ENCODE assay signal across 8 cellular contexts in genomic region chr11:106076923-106077608, GRCh38. TPM values are rescaled to one million over a fixed set of nuclear protein-coding genes. Genes with fewer than 3 reads are reported as not detected.
DNase-seq lines count a peak whose midpoint lies in the region; ATAC-seq and TF ChIP-seq lines count a peak whose summit lies in the region.

A gene with protein sequence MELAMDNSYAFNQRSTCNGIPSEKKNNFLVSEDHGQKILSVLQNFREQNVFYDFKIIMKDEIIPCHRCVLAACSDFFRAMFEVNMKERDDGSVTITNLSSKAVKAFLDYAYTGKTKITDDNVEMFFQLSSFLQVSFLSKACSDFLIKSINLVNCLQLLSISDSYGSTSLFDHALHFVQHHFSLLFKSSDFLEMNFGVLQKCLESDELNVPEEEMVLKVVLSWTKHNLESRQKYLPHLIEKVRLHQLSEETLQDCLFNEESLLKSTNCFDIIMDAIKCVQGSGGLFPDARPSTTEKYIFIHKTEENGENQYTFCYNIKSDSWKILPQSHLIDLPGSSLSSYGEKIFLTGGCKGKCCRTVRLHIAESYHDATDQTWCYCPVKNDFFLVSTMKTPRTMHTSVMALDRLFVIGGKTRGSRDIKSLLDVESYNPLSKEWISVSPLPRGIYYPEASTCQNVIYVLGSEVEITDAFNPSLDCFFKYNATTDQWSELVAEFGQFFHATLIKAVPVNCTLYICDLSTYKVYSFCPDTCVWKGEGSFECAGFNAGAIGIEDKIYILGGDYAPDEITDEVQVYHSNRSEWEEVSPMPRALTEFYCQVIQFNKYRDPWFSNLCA (minus strand): TSS chr11:106077347. CDS start chr11:106059097, 18,250 bp downstream.

- H4K20me1 ChIP-seq in mammary epithelial cell (ENCODE audit: insufficient read depth, low read length): no peaks in the 10 kb centered on the region

- H3K9me3 ChIP-seq in WERI-Rb-1 (ENCODE audit: severe bottlenecking) (no peaks in the 10 kb centered on the region), mammary epithelial cell (replicated peaks; ENCODE audit: insufficient read depth, low read length) (no peaks in the 10 kb centered on the region), iPS-20b (ENCODE audit: insufficient read depth, low read depth, low read length) (no peaks in the 10 kb centered on the region), skeletal muscle tissue (ENCODE audit: control insufficient read depth in 3 of 3, low read length in 3 of 3) (no peaks in the 10 kb centered on the region)

- CTCF ChIA-PET in mammary epithelial cell (lab: Charles Lee; ENCODE audit: low non-redundant PET): interaction anchor here (0.6 to 0.7 kb wide), 3 partner anchors 10 to 482 kb away, joined by 3 to 7 read pairs (median 5); no protein-coding TSS in a partner anchor

- H3K9ac ChIP-seq in mammary epithelial cell (ENCODE audit: insufficient read depth, low read length) (peak within 1 kb of the TSS; percentile 86), iPS-20b (ENCODE audit: low read depth, low read length) (peak within 1 kb of the TSS; percentile 98), skeletal muscle tissue (ENCODE audit: low read depth in 1 of 3, low read length in 3 of 3) (peak within 1 kb of the TSS; percentile 96 to 99 (median 97))

- H3K36me3 ChIP-seq in WERI-Rb-1 (peaks cover 37% of the 10 kb centered on the region), mammary epithelial cell (ENCODE audit: insufficient read depth, low read length) (peaks cover 13% of the 10 kb centered on the region), iPS-20b (ENCODE audit: insufficient read depth, low read depth, low read length) (peaks cover 26% of the 10 kb centered on the region), skeletal muscle tissue (ENCODE audit: control insufficient read depth in 3 of 3, insufficient read depth in 3 of 3, low read length in 3 of 3) (peaks cover 2 to 18% (median 8%) of the 10 kb centered on the region in 3 donors)

- H3K4me1 ChIP-seq in mammary epithelial cell (ENCODE audit: insufficient read depth, low read length): peaks cover 6% of the 10 kb centered on the region
- peaks cover 14% of the 10 kb centered on the region; the same call in 1 of the 2 replicates for H3K4me1 ChIP-seq in iPS-20b (ENCODE audit: insufficient read depth, low read length)
- peaks cover 8 to 37% (median 21%) of the 10 kb centered on the region in 3 donors for H3K4me1 ChIP-seq in skeletal muscle tissue (ENCODE audit: control insufficient read depth in 3 of 3, insufficient read depth in 3 of 3, low read length in 3 of 3)

- peak; percentile 95 for DNase-seq in AG08395 (ENCODE audit: low spot score)
- peak; percentile 98 for DNase-seq in NCI-H2196 treated with DMSO at 0.1 percent for 48 hours (lab: John Stamatoyannopoulos, UW; ENCODE audit: unreplicated experiment)
- peak; percentile 99 for DNase-seq in WERI-Rb-1
- DNase-seq in mammary epithelial cell: peak; percentile 99

- H3K79me2 ChIP-seq in mammary epithelial cell (ENCODE audit: insufficient read depth, low read length): peaks cover 42% of the 10 kb centered on the region

- ATAC-seq in GM18907 (IDR thresholded peaks at IDR 0.05; ENCODE audit: unreplicated experiment) (peak; percentile 98), HG03159 (IDR thresholded peaks at IDR 0.05; ENCODE audit: unreplicated experiment) (peak; percentile 96)

- in situ Hi-C loops in mammary epithelial cell (cut with MboI; ENCODE audit: low sequenced_read_pairs in 2 of 2): no loop called here

- dilution Hi-C loops in mammary epithelial cell (cut with HindIII; ENCODE audit: low sequenced_read_pairs): no loop called here

- H3K4me3 ChIP-seq in WERI-Rb-1 (ENCODE audit: low read depth, low read length) (peak within 1 kb of the TSS; percentile 88), mammary epithelial cell (replicated peaks in 1 of 3; ENCODE audit: insufficient read depth in 1 of 3, low read depth in 2 of 3, low read length in 3 of 3) (peak within 1 kb of the TSS; percentile 63 to 81 (median 81)), iPS-20b (ENCODE audit: low read length) (peak within 1 kb of the TSS; percentile 90), skeletal muscle tissue (ENCODE audit: low read length in 3 of 3) (peak within 1 kb of the TSS; percentile 97 to 100 (median 99))

- no TSS peak for BruUV-seq in mammary epithelial cell (replicated peaks; lab: Mats Ljungman, UMichigan)

- TF ChIP-seq CTCF in WERI-Rb-1 (IDR thresholded peaks at IDR 0.05; ENCODE audit: low read depth, low read length): no peak; the same call in 1 of the 2 replicates
- peak; percentile 20 to 50 for TF ChIP-seq CTCF in mammary epithelial cell (conservative IDR thresholded peaks at IDR 0.05 in 1 of 2, IDR thresholded peaks at IDR 0.05 in 1 of 2; ENCODE audit: extremely low read depth in 1 of 2, insufficient read depth in 1 of 2, low read depth in 1 of 2, low read length in 2 of 2)

- intact Hi-C loops in mammary epithelial cell (cut with micrococcal nuclease): loop anchor here (1.0 kb wide), 1 partner anchor 55 kb away; the partner anchor contains the start of gene MSANTD4

- peak within 1 kb of the TSS; percentile 94 for H2AFZ ChIP-seq in mammary epithelial cell (ENCODE audit: low read depth, low read length)

- WGBS in mammary epithelial cell (ENCODE audit: low coverage, missing lambda C conversion rate): 2% methylated on average over 9 of the region's 37 CpGs

- peak within 1 kb of the TSS; percentile 94 for H3K4me2 ChIP-seq in mammary epithelial cell (ENCODE audit: insufficient read depth, low read depth, low read length)

- peak within 1 kb of the TSS; percentile 95 for H3K27ac ChIP-seq in WERI-Rb-1
- H3K27ac ChIP-seq in mammary epithelial cell (ENCODE audit: insufficient read depth, low read depth, low read length): peak within 1 kb of the TSS; percentile 82
- peak within 1 kb of the TSS; percentile 97 for H3K27ac ChIP-seq in iPS-20b (ENCODE audit: low read length)
- H3K27ac ChIP-seq in skeletal muscle tissue (ENCODE audit: low read depth, low read length): peak within 1 kb of the TSS; percentile 97

- H3K27me3 ChIP-seq in WERI-Rb-1 (ENCODE audit: insufficient read depth, low read depth, severe bottlenecking) (no peaks in the 10 kb centered on the region), mammary epithelial cell (ENCODE audit: insufficient read depth, low read length) (no peaks in the 10 kb centered on the region), iPS-20b (ENCODE audit: insufficient read depth, low read length) (no peaks in the 10 kb centered on the region), skeletal muscle tissue (ENCODE audit: control insufficient read depth in 3 of 3, insufficient read depth in 3 of 3, low read length in 3 of 3) (no peaks in the 10 kb centered on the region)

RNA-seq across cellular contexts. Expression of the gene that starts here (rescaled TPM):
- total RNA-seq in mammary epithelial cell: 1 to 10 TPM; 2.2 to 3.3 TPM
- polyA plus RNA-seq in mammary epithelial cell: 1.4 TPM
- polyA minus RNA-seq in mammary epithelial cell: 7.8 TPM
- total RNA-seq in skeletal muscle tissue: 3.1 TPM

Comparison
In these comparisons a context has a peak if more than half of its experiments do, and no peak if none do; other contexts are left out.
1. Peak in every context shown above with its lines: DNase-seq, ATAC-seq, H3K4me3 ChIP-seq and H3K27ac ChIP-seq.